14 cellular contexts compared by ENCODE assay signal in genomic region chr3:196772102-196772501, GRCh38. TPM values are rescaled to one million over a fixed set of nuclear protein-coding genes. Genes with fewer than 3 reads are reported as not detected.
A peak's percentile ranks its signal among the peaks of the same experiment; 100 is the strongest.
DNase-seq lines count a peak whose midpoint lies in the region; ATAC-seq and TF ChIP-seq lines count a peak whose summit lies in the region.
"Had no signal": no experiment of that assay in that cellular context is flagged by ENCODE, and none has a peak within 500 bp of the region (broad histone marks: within the 10 kb centered on the region; RNA-seq: fewer than 3 reads in every experiment).

No MANE protein-coding gene starts in this region.

- ATAC-seq in activated T-cell treated with anti-CD3 and anti-CD28 coated beads, Interleukin-2, amount 50 U/mL, for 4 hours, result no peak
- peak; percentile 88 for ATAC-seq in stimulated activated memory B cell treated with anti-CD40 and anti-IgM and Interleukin-4, amounts not matched to agents 10 μg/mL and 1 μg/mL and 100 μg/mL, for 72 hours

- no peaks in the 10 kb centered on the region for H3K9me3 Mint-ChIP-seq in activated T-cell treated with anti-CD3 and anti-CD28 coated beads, Interleukin-2, amount 50 U/mL, for 24 hours
- no peaks in the 10 kb centered on the region for H3K9me3 Mint-ChIP-seq in activated T-cell treated with anti-CD3 and anti-CD28 coated beads, Interleukin-2, amount 50 U/mL, for 4 hours
- H3K9me3 Mint-ChIP-seq in dendritic cell treated with granulocyte-macrophage colony-stimulating factor and Interleukin-4, amounts not matched to agents 40 ng/mL and 50 ng/mL, for 4 days, result no peaks in the 10 kb centered on the region
- H3K9me3 Mint-ChIP-seq in stimulated activated memory B cell treated with anti-CD40 and anti-IgM and Interleukin-4, amounts not matched to agents 10 μg/mL and 1 μg/mL and 100 μg/mL, for 72 hours, result peaks cover 3% of the 10 kb centered on the region
- H3K9me3 Mint-ChIP-seq: activated naive CD4-positive, alpha-beta T cell treated with anti-CD3 and anti-CD28 coated beads for 36 hours had no signal

- intact Hi-C loops in dendritic cell treated with granulocyte-macrophage colony-stimulating factor and Interleukin-4, amounts not matched to agents 40 ng/mL and 50 ng/mL, for 4 days (cut with micrococcal nuclease), result no loop called here

- H3K4me1 Mint-ChIP-seq in activated T-cell treated with anti-CD3 and anti-CD28 coated beads, Interleukin-2, amount 50 U/mL, for 24 hours (ENCODE audit: low read depth), result peaks cover 66% of the 10 kb centered on the region
- peaks cover 58% of the 10 kb centered on the region for H3K4me1 Mint-ChIP-seq in activated T-cell treated with anti-CD3 and anti-CD28 coated beads, Interleukin-2, amount 50 U/mL, for 4 hours (ENCODE audit: low read depth)
- peaks cover 49% of the 10 kb centered on the region for H3K4me1 Mint-ChIP-seq in dendritic cell treated with granulocyte-macrophage colony-stimulating factor and Interleukin-4, amounts not matched to agents 40 ng/mL and 50 ng/mL, for 4 days (ENCODE audit: low read depth)
- peaks cover 47% of the 10 kb centered on the region for H3K4me1 Mint-ChIP-seq in stimulated activated memory B cell treated with anti-CD40 and anti-IgM and Interleukin-4, amounts not matched to agents 10 μg/mL and 1 μg/mL and 100 μg/mL, for 72 hours

- TF ChIP-seq CTCF in NB4 (IDR thresholded peaks at IDR 0.05; ENCODE audit: low read depth, low read length), result no peak

- H3K4me3 ChIP-seq in NB4 (ENCODE audit: low read depth, low read length), result no peak overlapping the region

- no peaks in the 10 kb centered on the region for H3K27me3 Mint-ChIP-seq in activated T-cell treated with anti-CD3 and anti-CD28 coated beads, Interleukin-2, amount 50 U/mL, for 24 hours
- H3K27me3 Mint-ChIP-seq in activated T-cell treated with anti-CD3 and anti-CD28 coated beads, Interleukin-2, amount 50 U/mL, for 4 hours (ENCODE audit: low read depth), result no peaks in the 10 kb centered on the region
- H3K27me3 Mint-ChIP-seq in dendritic cell treated with granulocyte-macrophage colony-stimulating factor and Interleukin-4, amounts not matched to agents 40 ng/mL and 50 ng/mL, for 4 days, result no peaks in the 10 kb centered on the region
- H3K27me3 Mint-ChIP-seq in stimulated activated memory B cell treated with anti-CD40 and anti-IgM and Interleukin-4, amounts not matched to agents 10 μg/mL and 1 μg/mL and 100 μg/mL, for 72 hours, result no peaks in the 10 kb centered on the region

- H3K4me3 Mint-ChIP-seq in activated T-cell treated with anti-CD3 and anti-CD28 coated beads, Interleukin-2, amount 50 U/mL, for 24 hours, result no peak overlapping the region
- H3K4me3 Mint-ChIP-seq in activated T-cell treated with anti-CD3 and anti-CD28 coated beads, Interleukin-2, amount 50 U/mL, for 4 hours, result no peak overlapping the region
- no peak overlapping the region for H3K4me3 Mint-ChIP-seq in dendritic cell treated with granulocyte-macrophage colony-stimulating factor and Interleukin-4, amounts not matched to agents 40 ng/mL and 50 ng/mL, for 4 days
- H3K4me3 Mint-ChIP-seq in stimulated activated memory B cell treated with anti-CD40 and anti-IgM and Interleukin-4, amounts not matched to agents 10 μg/mL and 1 μg/mL and 100 μg/mL, for 72 hours, result no peak overlapping the region
- H3K4me3 Mint-ChIP-seq: activated naive CD4-positive, alpha-beta T cell treated with anti-CD3 and anti-CD28 coated beads for 36 hours had no signal

- peak overlapping the region; percentile 14 for H3K27ac Mint-ChIP-seq in activated T-cell treated with anti-CD3 and anti-CD28 coated beads, Interleukin-2, amount 50 U/mL, for 24 hours
- peak overlapping the region; percentile 39 for H3K27ac Mint-ChIP-seq in dendritic cell treated with granulocyte-macrophage colony-stimulating factor and Interleukin-4, amounts not matched to agents 40 ng/mL and 50 ng/mL, for 4 days
- H3K27ac Mint-ChIP-seq in stimulated activated memory B cell treated with anti-CD40 and anti-IgM and Interleukin-4, amounts not matched to agents 10 μg/mL and 1 μg/mL and 100 μg/mL, for 72 hours, result peak overlapping the region; percentile 61
- H3K27ac Mint-ChIP-seq: activated naive CD4-positive, alpha-beta T cell treated with anti-CD3 and anti-CD28 coated beads for 36 hours had no signal

- no peak for DNase-seq in activated T-cell treated with anti-CD3 and anti-CD28 coated beads, Interleukin-2, amount 50 U/mL, for 24 hours
- no peak for DNase-seq in activated T-cell treated with anti-CD3 and anti-CD28 coated beads, Interleukin-2, amount 50 U/mL, for 4 hours
- peak; percentile 72 for DNase-seq in NB4 (ENCODE audit: low read depth)
- no peak for DNase-seq in HT-29 (ENCODE audit: low spot score)
- DNase-seq in activated CD4-positive, CD25-positive, alpha-beta regulatory T cell treated with anti-CD3 and anti-CD28 coated beads, Interleukin-2, amount 50 U/mL, for 72 hours, result no peak
- no peak for DNase-seq in OCI-M2 (lab: John Stamatoyannopoulos, UW; ENCODE audit: unreplicated experiment)
- DNase-seq: activated naive CD4-positive, alpha-beta T cell treated with anti-CD3 and anti-CD28 coated beads for 36 hours; Calu3; NCI-H2081 treated with DMSO at 0.1 percent for 48 hours; NK-92 treated with Interleukin-12 subunit alpha and Interleukin-12 subunit beta, amount 100 ng/mL, for 24 hours; SHP77 treated with DMSO at 0.1 percent for 48 hours; stimulated activated CD4-positive, alpha-beta T cell treated with anti-CD3 and anti-CD28 coated beads, Interleukin-2, amount 100 ng/mL, for 48 hours had no signal

- TF ChIP-seq POLR2A in NB4 (IDR thresholded peaks at IDR 0.05; ENCODE audit: extremely low read depth, insufficient read length), result no peak

- H3K36me3 Mint-ChIP-seq in activated T-cell treated with anti-CD3 and anti-CD28 coated beads, Interleukin-2, amount 50 U/mL, for 24 hours (ENCODE audit: low read depth), result peaks cover 41% of the 10 kb centered on the region
- peaks cover 9% of the 10 kb centered on the region for H3K36me3 Mint-ChIP-seq in activated T-cell treated with anti-CD3 and anti-CD28 coated beads, Interleukin-2, amount 50 U/mL, for 4 hours (ENCODE audit: insufficient read depth)
- H3K36me3 Mint-ChIP-seq in dendritic cell treated with granulocyte-macrophage colony-stimulating factor and Interleukin-4, amounts not matched to agents 40 ng/mL and 50 ng/mL, for 4 days (ENCODE audit: low read depth), result peaks cover 55% of the 10 kb centered on the region
- H3K36me3 Mint-ChIP-seq in stimulated activated memory B cell treated with anti-CD40 and anti-IgM and Interleukin-4, amounts not matched to agents 10 μg/mL and 1 μg/mL and 100 μg/mL, for 72 hours, result peaks cover 18% of the 10 kb centered on the region

RNA-seq across cellular contexts. Expression of gene PAK2, which starts 32.4 kb away (rescaled TPM):
- total RNA-seq in activated T-cell treated with anti-CD3 and anti-CD28 coated beads, Interleukin-2, amount 50 U/mL, for 4 hours, result 10 to 100 TPM; 60.1 to 71.1 (median 65.8) TPM
- total RNA-seq in HT-29 (2014; rRNA removed; shearing (Covaris generic)), result 26.8 and 29.5 TPM in 2 replicates

RNA-seq across cellular contexts. Expression of gene PIGX, which starts 59.9 kb away (rescaled TPM):
- 10 to 100 TPM; 26.7 to 28.9 (median 27.9) TPM for total RNA-seq in activated T-cell treated with anti-CD3 and anti-CD28 coated beads, Interleukin-2, amount 50 U/mL, for 4 hours
- 16.7 and 19.7 TPM in 2 replicates for total RNA-seq in HT-29 (2014; rRNA removed; shearing (Covaris generic))
